Comparison of ENCODE assay signal across 15 cellular contexts in the genomic region with DNA sequence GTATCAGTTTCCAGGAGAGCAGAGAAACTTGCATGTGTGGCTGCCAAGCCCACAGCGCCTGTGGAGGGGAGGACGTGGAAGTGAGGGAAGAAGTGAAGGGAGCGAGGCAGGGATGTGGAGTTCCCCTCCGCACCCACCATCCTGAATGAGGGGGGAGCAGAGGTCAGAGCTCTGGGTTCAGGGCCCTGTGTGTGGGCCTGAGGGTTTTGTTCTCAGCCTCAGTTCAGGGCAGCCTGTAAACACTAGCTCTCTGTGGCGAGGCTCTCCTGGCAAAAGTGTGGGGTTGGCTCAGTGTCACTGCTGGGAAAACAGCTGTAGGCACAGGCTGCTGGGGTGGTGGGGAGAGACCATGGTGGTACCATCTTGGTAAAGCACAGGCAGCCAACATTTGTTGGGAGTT.
"Had no signal": no experiment of that assay in that cellular context is flagged by ENCODE, and none has a peak within 500 bp of the region (broad histone marks: within the 10 kb centered on the region; RNA-seq: fewer than 3 reads in every experiment).

No MANE protein-coding gene starts in this region.

- H3K4me3 Mint-ChIP-seq: neural crest cell; T-helper 2 cell treated with Interferon-gamma antibody and Interleukin-4, amounts not matched to agents 5 μg/mL and 100 μg/mL, for 36 hours had no signal

- H3K27me3 ChIP-seq: esophagus muscularis mucosa, heart left ventricle, suprapubic skin, upper lobe of left lung had no signal

- H3K4me3 ChIP-seq: esophagus muscularis mucosa, heart left ventricle, left ventricle myocardium inferior, psoas muscle, sigmoid colon, suprapubic skin, upper lobe of left lung had no signal

- ATAC-seq: activated CD4-positive, CD25-positive, alpha-beta regulatory T cell treated with anti-CD3 and anti-CD28 coated beads, Interleukin-2, amount 50 U/mL, for 24 hours; heart left ventricle; psoas muscle had no signal

- DNase-seq: activated naive CD4-positive, alpha-beta T cell treated with anti-CD3 and anti-CD28 coated beads, Interleukin-2, amount 50 U/mL, for 16 hours; foreskin fibroblast; heart left ventricle; left ventricle myocardium inferior; psoas muscle; sigmoid colon; stimulated activated CD4-positive, alpha-beta T cell treated with anti-CD3 and anti-CD28 coated beads, Interleukin-2, amount 100 ng/mL, for 24 hours; stimulated activated naive CD4-positive, alpha-beta T cell; SW 1271; upper lobe of left lung had no signal

- H3K9me3 ChIP-seq: esophagus muscularis mucosa, heart left ventricle, left ventricle myocardium inferior, psoas muscle, sigmoid colon, suprapubic skin, upper lobe of left lung had no signal

- H3K9me3 Mint-ChIP-seq: neural crest cell; T-helper 2 cell treated with Interferon-gamma antibody and Interleukin-4, amounts not matched to agents 5 μg/mL and 100 μg/mL, for 36 hours had no signal

- H3K36me3 ChIP-seq: esophagus muscularis mucosa, heart left ventricle, left ventricle myocardium inferior, sigmoid colon, suprapubic skin, upper lobe of left lung had no signal

- H3K27ac ChIP-seq: heart left ventricle, left ventricle myocardium inferior, psoas muscle, sigmoid colon, suprapubic skin, upper lobe of left lung had no signal

- H3K27ac Mint-ChIP-seq: T-helper 2 cell treated with Interferon-gamma antibody and Interleukin-4, amounts not matched to agents 5 μg/mL and 100 μg/mL, for 36 hours had no signal
